In genomic region chr9:115142090-115142489, GRCh38 we compare ENCODE assay signal across 13 cellular contexts. TPM values are rescaled to one million over a fixed set of nuclear protein-coding genes. Genes with fewer than 3 reads are reported as not detected.
DNase-seq lines count a peak whose midpoint lies in the region; ATAC-seq lines count a peak whose summit lies in the region.
"Had no signal": no experiment of that assay in that cellular context is flagged by ENCODE, and none has a peak within 500 bp of the region (broad histone marks: within the 10 kb centered on the region; RNA-seq: fewer than 3 reads in every experiment).

No MANE protein-coding gene starts in this region.

- H3K4me3 Mint-ChIP-seq in activated CD4-positive, alpha-beta memory T cell treated with anti-CD3 and anti-CD28 coated beads, Interleukin-2, amount 10 ng/mL, durations not matched to agents 7 days and 5 days: no peak overlapping the region
- H3K4me3 Mint-ChIP-seq in activated CD4-positive, alpha-beta memory T cell treated with anti-CD3 and anti-CD28 coated beads for 36 hours: no peak overlapping the region
- H3K4me3 Mint-ChIP-seq in activated naive CD8-positive, alpha-beta T cell treated with anti-CD3 and anti-CD28 coated beads, Interleukin-2, amount 10 ng/mL, durations not matched to agents 7 days and 5 days: peak overlapping the region; percentile 58
- no peak overlapping the region for H3K4me3 Mint-ChIP-seq in activated naive CD8-positive, alpha-beta T cell treated with anti-CD3 and anti-CD28 coated beads, Interleukin-2, amount 50 U/mL, for 24 hours
- H3K4me3 Mint-ChIP-seq in activated T-helper 17 cell treated with anti-CD3 and anti-CD28 coated beads, Interleukin-2, amount 50 U/mL, for 72 hours: no peak overlapping the region
- H3K4me3 Mint-ChIP-seq: CD4-positive, CD25-positive, alpha-beta regulatory T cell; IgD-negative memory B cell had no signal

- H3K27me3 Mint-ChIP-seq in activated CD4-positive, alpha-beta memory T cell treated with anti-CD3 and anti-CD28 coated beads, Interleukin-2, amount 10 ng/mL, durations not matched to agents 7 days and 5 days: peaks cover 15% of the 10 kb centered on the region
- peaks cover 16% of the 10 kb centered on the region for H3K27me3 Mint-ChIP-seq in activated CD4-positive, alpha-beta memory T cell treated with anti-CD3 and anti-CD28 coated beads for 36 hours
- peaks cover 38% of the 10 kb centered on the region for H3K27me3 Mint-ChIP-seq in activated naive CD8-positive, alpha-beta T cell treated with anti-CD3 and anti-CD28 coated beads, Interleukin-2, amount 10 ng/mL, durations not matched to agents 7 days and 5 days
- H3K27me3 Mint-ChIP-seq in activated naive CD8-positive, alpha-beta T cell treated with anti-CD3 and anti-CD28 coated beads, Interleukin-2, amount 50 U/mL, for 24 hours: peaks cover 26% of the 10 kb centered on the region
- peaks cover 27% of the 10 kb centered on the region for H3K27me3 Mint-ChIP-seq in activated T-helper 17 cell treated with anti-CD3 and anti-CD28 coated beads, Interleukin-2, amount 50 U/mL, for 72 hours

- POLR2A ChIA-PET in activated CD4-positive, alpha-beta memory T cell treated with anti-CD3 and anti-CD28 coated beads, Interleukin-2, amount 10 ng/mL, durations not matched to agents 7 days and 5 days (lab: Charles Lee): no interaction called here
- POLR2A ChIA-PET in activated CD4-positive, alpha-beta memory T cell treated with anti-CD3 and anti-CD28 coated beads for 36 hours (lab: Charles Lee): no interaction called here
- POLR2A ChIA-PET in activated naive CD8-positive, alpha-beta T cell treated with anti-CD3 and anti-CD28 coated beads, Interleukin-2, amount 10 ng/mL, durations not matched to agents 7 days and 5 days (lab: Charles Lee): no interaction called here

- peak overlapping the region; percentile 23 for H3K27ac Mint-ChIP-seq in activated CD4-positive, alpha-beta memory T cell treated with anti-CD3 and anti-CD28 coated beads, Interleukin-2, amount 10 ng/mL, durations not matched to agents 7 days and 5 days
- no peak overlapping the region for H3K27ac Mint-ChIP-seq in activated CD4-positive, alpha-beta memory T cell treated with anti-CD3 and anti-CD28 coated beads for 36 hours
- H3K27ac Mint-ChIP-seq in activated naive CD8-positive, alpha-beta T cell treated with anti-CD3 and anti-CD28 coated beads, Interleukin-2, amount 10 ng/mL, durations not matched to agents 7 days and 5 days: peak overlapping the region; percentile 73
- no peak overlapping the region for H3K27ac Mint-ChIP-seq in activated naive CD8-positive, alpha-beta T cell treated with anti-CD3 and anti-CD28 coated beads, Interleukin-2, amount 50 U/mL, for 24 hours
- H3K27ac Mint-ChIP-seq in activated T-helper 17 cell treated with anti-CD3 and anti-CD28 coated beads, Interleukin-2, amount 50 U/mL, for 72 hours: no peak overlapping the region
- H3K27ac Mint-ChIP-seq: CD4-positive, CD25-positive, alpha-beta regulatory T cell; IgD-negative memory B cell had no signal

- no peaks in the 10 kb centered on the region for H3K9me3 Mint-ChIP-seq in activated CD4-positive, alpha-beta memory T cell treated with anti-CD3 and anti-CD28 coated beads, Interleukin-2, amount 10 ng/mL, durations not matched to agents 7 days and 5 days
- H3K9me3 Mint-ChIP-seq in activated CD4-positive, alpha-beta memory T cell treated with anti-CD3 and anti-CD28 coated beads for 36 hours: no peaks in the 10 kb centered on the region
- peaks cover 6% of the 10 kb centered on the region for H3K9me3 Mint-ChIP-seq in activated naive CD8-positive, alpha-beta T cell treated with anti-CD3 and anti-CD28 coated beads, Interleukin-2, amount 10 ng/mL, durations not matched to agents 7 days and 5 days
- H3K9me3 Mint-ChIP-seq in activated naive CD8-positive, alpha-beta T cell treated with anti-CD3 and anti-CD28 coated beads, Interleukin-2, amount 50 U/mL, for 24 hours: no peaks in the 10 kb centered on the region
- H3K9me3 Mint-ChIP-seq in activated T-helper 17 cell treated with anti-CD3 and anti-CD28 coated beads, Interleukin-2, amount 50 U/mL, for 72 hours: no peaks in the 10 kb centered on the region
- H3K9me3 Mint-ChIP-seq: IgD-negative memory B cell had no signal

- peaks cover 22% of the 10 kb centered on the region for H3K4me1 Mint-ChIP-seq in activated CD4-positive, alpha-beta memory T cell treated with anti-CD3 and anti-CD28 coated beads, Interleukin-2, amount 10 ng/mL, durations not matched to agents 7 days and 5 days
- peaks cover 7% of the 10 kb centered on the region for H3K4me1 Mint-ChIP-seq in activated CD4-positive, alpha-beta memory T cell treated with anti-CD3 and anti-CD28 coated beads for 36 hours (ENCODE audit: low read depth)
- H3K4me1 Mint-ChIP-seq in activated naive CD8-positive, alpha-beta T cell treated with anti-CD3 and anti-CD28 coated beads, Interleukin-2, amount 10 ng/mL, durations not matched to agents 7 days and 5 days: peaks cover 23% of the 10 kb centered on the region
- no peaks in the 10 kb centered on the region for H3K4me1 Mint-ChIP-seq in activated naive CD8-positive, alpha-beta T cell treated with anti-CD3 and anti-CD28 coated beads, Interleukin-2, amount 50 U/mL, for 24 hours
- H3K4me1 Mint-ChIP-seq in activated T-helper 17 cell treated with anti-CD3 and anti-CD28 coated beads, Interleukin-2, amount 50 U/mL, for 72 hours: peaks cover 4% of the 10 kb centered on the region
- H3K4me1 Mint-ChIP-seq: IgD-negative memory B cell had no signal

- intact Hi-C loops in activated CD4-positive, alpha-beta memory T cell treated with anti-CD3 and anti-CD28 coated beads for 36 hours (cut with micrococcal nuclease): no loop called here

- CTCF ChIA-PET in activated CD4-positive, alpha-beta memory T cell treated with anti-CD3 and anti-CD28 coated beads, Interleukin-2, amount 10 ng/mL, durations not matched to agents 7 days and 5 days (lab: Charles Lee): interaction anchor here (1.1 kb wide), 1 partner anchor 9 kb away, joined by 3 read pairs; no protein-coding TSS in a partner anchor
- CTCF ChIA-PET in activated CD4-positive, alpha-beta memory T cell treated with anti-CD3 and anti-CD28 coated beads for 36 hours (lab: Charles Lee): no interaction called here

- DNase-seq in activated CD4-positive, alpha-beta memory T cell treated with anti-CD3 and anti-CD28 coated beads, Interleukin-2, amount 10 ng/mL, durations not matched to agents 7 days and 5 days: no peak
- DNase-seq in activated CD4-positive, alpha-beta memory T cell treated with anti-CD3 and anti-CD28 coated beads for 36 hours: no peak
- DNase-seq in activated naive CD8-positive, alpha-beta T cell treated with anti-CD3 and anti-CD28 coated beads, Interleukin-2, amount 10 ng/mL, durations not matched to agents 7 days and 5 days: no peak
- no peak for DNase-seq in activated naive CD8-positive, alpha-beta T cell treated with anti-CD3 and anti-CD28 coated beads, Interleukin-2, amount 50 U/mL, for 24 hours
- DNase-seq in OCI-M1 (lab: John Stamatoyannopoulos, UW) (peak; percentile 85), NCI-H2029 (lab: John Stamatoyannopoulos, UW) (no peak)
- DNase-seq: ACHN, BE2C, Caco-2, GDM1 had no signal

- ATAC-seq in activated naive CD8-positive, alpha-beta T cell treated with anti-CD3 and anti-CD28 coated beads, Interleukin-2, amount 10 ng/mL, durations not matched to agents 7 days and 5 days (ENCODE audit: low read depth): peak; percentile 90
- ATAC-seq in activated naive CD8-positive, alpha-beta T cell treated with anti-CD3 and anti-CD28 coated beads, Interleukin-2, amount 50 U/mL, for 24 hours: no peak
- peak; percentile 37 for ATAC-seq in activated T-helper 17 cell treated with anti-CD3 and anti-CD28 coated beads, Interleukin-2, amount 50 U/mL, for 72 hours (replicated peaks)

- no peaks in the 10 kb centered on the region for H3K36me3 Mint-ChIP-seq in activated CD4-positive, alpha-beta memory T cell treated with anti-CD3 and anti-CD28 coated beads, Interleukin-2, amount 10 ng/mL, durations not matched to agents 7 days and 5 days (ENCODE audit: low read depth)
- no peaks in the 10 kb centered on the region for H3K36me3 Mint-ChIP-seq in activated CD4-positive, alpha-beta memory T cell treated with anti-CD3 and anti-CD28 coated beads for 36 hours
- H3K36me3 Mint-ChIP-seq in activated naive CD8-positive, alpha-beta T cell treated with anti-CD3 and anti-CD28 coated beads, Interleukin-2, amount 10 ng/mL, durations not matched to agents 7 days and 5 days: peaks cover 8% of the 10 kb centered on the region
- no peaks in the 10 kb centered on the region for H3K36me3 Mint-ChIP-seq in activated naive CD8-positive, alpha-beta T cell treated with anti-CD3 and anti-CD28 coated beads, Interleukin-2, amount 50 U/mL, for 24 hours (ENCODE audit: low read depth)
- no peaks in the 10 kb centered on the region for H3K36me3 Mint-ChIP-seq in activated T-helper 17 cell treated with anti-CD3 and anti-CD28 coated beads, Interleukin-2, amount 50 U/mL, for 72 hours (ENCODE audit: low read depth)
- H3K36me3 Mint-ChIP-seq: CD4-positive, CD25-positive, alpha-beta regulatory T cell; IgD-negative memory B cell had no signal

RNA-seq across cellular contexts. Expression of gene TNC, which starts 24.1 kb away (rescaled TPM):
- under 1 TPM in 1 of 2 experiments, not detected in 1; 0.03 TPM for total RNA-seq in activated CD4-positive, alpha-beta memory T cell treated with anti-CD3 and anti-CD28 coated beads, Interleukin-2, amount 10 ng/mL, durations not matched to agents 7 days and 5 days
- total RNA-seq in activated CD4-positive, alpha-beta memory T cell treated with anti-CD3 and anti-CD28 coated beads for 36 hours: 1 to 10 TPM in 1 of 2 experiments, under 1 TPM in 1; 0.52 to 1.2 TPM
- under 1 TPM in 1 of 2 experiments, not detected in 1; 0.03 TPM for total RNA-seq in activated naive CD8-positive, alpha-beta T cell treated with anti-CD3 and anti-CD28 coated beads, Interleukin-2, amount 10 ng/mL, durations not matched to agents 7 days and 5 days
- total RNA-seq in activated T-helper 17 cell treated with anti-CD3 and anti-CD28 coated beads, Interleukin-2, amount 50 U/mL, for 72 hours: not detected
- total RNA-seq: CD4-positive, CD25-positive, alpha-beta regulatory T cell had no signal

Comparison
In these comparisons a context has a peak if more than half of its experiments do, and no peak if none do; other contexts are left out.
1. H3K27ac Mint-ChIP-seq: peak in activated CD4-positive, alpha-beta memory T cell treated with anti-CD3 and anti-CD28 coated beads, Interleukin-2, amount 10 ng/mL, durations not matched to agents 7 days and 5 days (single experiment) and activated naive CD8-positive, alpha-beta T cell treated with anti-CD3 and anti-CD28 coated beads, Interleukin-2, amount 10 ng/mL, durations not matched to agents 7 days and 5 days (single experiment); none in activated CD4-positive, alpha-beta memory T cell treated with anti-CD3 and anti-CD28 coated beads for 36 hours (single experiment), activated naive CD8-positive, alpha-beta T cell treated with anti-CD3 and anti-CD28 coated beads, Interleukin-2, amount 50 U/mL, for 24 hours (single experiment) and activated T-helper 17 cell treated with anti-CD3 and anti-CD28 coated beads, Interleukin-2, amount 50 U/mL, for 72 hours (single experiment).